Comparison of ENCODE assay signal across 21 cellular contexts in genomic region chr5:125750538-125751186, GRCh38.
DNase-seq lines count a peak whose midpoint lies in the region; ATAC-seq, FAIRE-seq and TF ChIP-seq lines count a peak whose summit lies in the region.
"Had no signal": no experiment of that assay in that cellular context is flagged by ENCODE, and none has a peak within 500 bp of the region (broad histone marks: within the 10 kb centered on the region; RNA-seq: fewer than 3 reads in every experiment).

No MANE protein-coding gene starts in this region.

- POLR2A ChIA-PET in HCT116 (lab: Charles Lee): no interaction called here
- POLR2A ChIA-PET in PC-3 (lab: Charles Lee; ENCODE audit: unreplicated experiment): no interaction called here

- H4K20me1 ChIP-seq in HCT116 (ENCODE audit: insufficient read depth): no peaks in the 10 kb centered on the region
- H4K20me1 ChIP-seq in PC-3 (ENCODE audit: low read length): no peaks in the 10 kb centered on the region

- TF ChIP-seq POLR2A in HCT116 (IDR thresholded peaks at IDR 0.05; ENCODE audit: borderline replicate concordance, extremely low read depth, insufficient read depth, insufficient read length): no peak

- H2AFZ ChIP-seq in HCT116 (ENCODE audit: low read depth, low read length, poor library complexity, severe bottlenecking): no peak overlapping the region
- no peak overlapping the region for H2AFZ ChIP-seq in PC-3 (ENCODE audit: low read length)
- H2AFZ ChIP-seq: GM23338 had no signal

- H3K27ac ChIP-seq in HCT116 (ENCODE audit: low read depth, low read length): peak overlapping the region; percentile 0; the same call in 1 of the 2 replicates
- no peak overlapping the region for H3K27ac ChIP-seq in PC-3 (ENCODE audit: low read length)

- H3K9me3 ChIP-seq in HCT116 (ENCODE audit: control insufficient read depth in 1 of 2, insufficient read depth in 1 of 2, low read depth in 1 of 2, low read length in 2 of 2) (no peaks in the 10 kb centered on the region), PC-3 (ENCODE audit: low read length) (no peaks in the 10 kb centered on the region)
- H3K9me3 ChIP-seq: SK-N-SH had no signal

- no peak overlapping the region for H3K4me3 ChIP-seq in HCT116 (replicated peaks in 1 of 2; ENCODE audit: low read depth in 1 of 2, low read length in 2 of 2)
- H3K4me3 ChIP-seq in PC-3 (ENCODE audit: low read length): no peak overlapping the region
- no peak overlapping the region for H3K4me3 ChIP-seq in bronchial epithelial cell (ENCODE audit: low read depth, low read length)
- H3K4me3 ChIP-seq: GM23338 had no signal

- TF ChIP-seq RAD21 in HCT116 (IDR thresholded peaks at IDR 0.05; ENCODE audit: low read depth): no peak

- H3K9me2 ChIP-seq in HCT116 (ENCODE audit: insufficient read depth) (no peaks in the 10 kb centered on the region), PC-3 (replicated peaks; ENCODE audit: low read length) (no peaks in the 10 kb centered on the region)
- H3K9me2 ChIP-seq: SK-N-SH had no signal

- CTCF ChIA-PET in HCT116 (lab: Charles Lee) (no interaction called here), PC-3 (lab: Charles Lee) (no interaction called here)

- BruUV-seq in HCT116 (replicated peaks; lab: Mats Ljungman, UMichigan) (no TSS peak), PC-3 (replicated peaks; lab: Mats Ljungman, UMichigan) (no TSS peak)

- H3K79me2 ChIP-seq in HCT116 (ENCODE audit: insufficient read depth, low read length) (no peaks in the 10 kb centered on the region), PC-3 (ENCODE audit: low read length) (no peaks in the 10 kb centered on the region)

- no peak for TF ChIP-seq CTCF in HCT116 (IDR thresholded peaks at IDR 0.05 in 2 of 3, conservative IDR thresholded peaks at IDR 0.05 in 1 of 3; ENCODE audit: borderline replicate concordance in 1 of 3, insufficient read depth in 1 of 3, low read depth in 2 of 3, low read length in 2 of 3)
- TF ChIP-seq CTCF in PC-3 (conservative IDR thresholded peaks at IDR 0.05; ENCODE audit: low read depth, low read length): no peak
- TF ChIP-seq CTCF in bronchial epithelial cell (IDR thresholded peaks at IDR 0.05; ENCODE audit: insufficient read depth, low read length, severe bottlenecking): no peak

- RAD21 ChIA-PET in HCT116 (lab: Charles Lee; ENCODE audit: low non-redundant PET in 1 of 2, low total read pairs in 2 of 2, uncharacterized antibody in 2 of 2, unreplicated experiment in 2 of 2): no interaction called here

- peak; percentile 78 for ATAC-seq in HCT116
- ATAC-seq in PC-3: peak; percentile 37; the same call in 1 of the 2 replicates
- no peak for ATAC-seq in HG02571 (IDR thresholded peaks at IDR 0.05; ENCODE audit: unreplicated experiment)
- ATAC-seq in GM21447 (IDR thresholded peaks at IDR 0.05; ENCODE audit: unreplicated experiment): no peak
- ATAC-seq: GM23338 had no signal

- no peaks in the 10 kb centered on the region for H3F3A ChIP-seq in PC-3 (ENCODE audit: low read length, unreplicated experiment)

- no peak overlapping the region for H3K9ac ChIP-seq in HCT116 (ENCODE audit: low read length)
- H3K9ac ChIP-seq in PC-3 (ENCODE audit: low read length): no peak overlapping the region
- H3K9ac ChIP-seq: SK-N-SH had no signal

- intact Hi-C loops in HCT116 (cut with micrococcal nuclease) (no loop called here), PC-3 (cut with micrococcal nuclease) (no loop called here)

- H3K36me3 ChIP-seq in HCT116 (ENCODE audit: control insufficient read depth in 1 of 2, insufficient read depth in 2 of 2, low read length in 2 of 2): no peaks in the 10 kb centered on the region
- no peaks in the 10 kb centered on the region for H3K36me3 ChIP-seq in PC-3 (ENCODE audit: low read depth, low read length)
- H3K36me3 ChIP-seq in bronchial epithelial cell (ENCODE audit: control insufficient read depth, insufficient read depth, low read length): no peaks in the 10 kb centered on the region

- no peaks in the 10 kb centered on the region for H3K27me3 ChIP-seq in HCT116 (ENCODE audit: insufficient read depth, low read length)
- H3K27me3 ChIP-seq in PC-3 (ENCODE audit: low read length): no peaks in the 10 kb centered on the region
- H3K27me3 ChIP-seq in bronchial epithelial cell (ENCODE audit: control insufficient read depth, insufficient read depth, low read length): no peaks in the 10 kb centered on the region

- DNase-seq in HCT116 (ENCODE audit: low read depth, low spot score) (peak; percentile 16), PC-3 (peak; percentile 34), bronchial epithelial cell (ENCODE audit: low read depth) (peak; percentile 65), renal cortical epithelial cell (ENCODE audit: low read depth) (peak; percentile 15), LoVo (ENCODE audit: low spot score) (no peak)
- DNase-seq: Calu3, DMS153, DND-41, H9, KBM-7, NCI-H1092, NCI-H1417 treated with DMSO at 0.1 percent for 48 hours, NCI-H1694 treated with DMSO at 0.1 percent for 48 hours, NCI-H2081, NCI-H2227 treated with DMSO at 0.1 percent for 48 hours, NCI-H526 treated with DMSO at 0.1 percent for 48 hours, SK-N-SH, SW 1271 had no signal

- H3K4me1 ChIP-seq in HCT116 (ENCODE audit: control insufficient read depth in 1 of 2, insufficient read depth in 2 of 2, low read length in 2 of 2) (peaks cover 9 to 13% of the 10 kb centered on the region in 2 experiments), PC-3 (ENCODE audit: insufficient read depth, low read length) (peaks cover 14% of the 10 kb centered on the region)

- H3K4me2 ChIP-seq in HCT116 (ENCODE audit: low read length): peak overlapping the region; percentile 46
- H3K4me2 ChIP-seq in PC-3 (ENCODE audit: low read length): 0 out of 2 replicates have a peak overlapping the region, but pooled peaks have one; percentile 26
- H3K4me2 ChIP-seq: GM23338, SK-N-SH had no signal

- no peak for FAIRE-seq in bronchial epithelial cell (lab: Jason Lieb, UNC)

TF ChIP-seq in HCT116, 20 proteins besides CTCF, POLR2A, EP300 and RAD21 (continues in another document):
- TF ChIP-seq EZH2 (IDR thresholded peaks at IDR 0.05) (no peak), YY1 (IDR thresholded peaks at IDR 0.05; ENCODE audit: extremely low read depth, insufficient replicate concordance, low read depth, low read length) (no peak), CBX3 (IDR thresholded peaks at IDR 0.05; ENCODE audit: low read depth) (0 out of 2 replicates have a peak, but pooled peaks have one; percentile 16), ATF3 (IDR thresholded peaks at IDR 0.05) (no peak), FOSL1 (IDR thresholded peaks at IDR 0.05; ENCODE audit: low read depth) (peak; percentile 62), ZBTB33 (IDR thresholded peaks at IDR 0.05; ENCODE audit: extremely low read depth, insufficient replicate concordance, low read length) (no peak), SP1 (IDR thresholded peaks at IDR 0.05; ENCODE audit: low read depth) (no peak), EZH2phosphoT487 (IDR thresholded peaks at IDR 0.05; ENCODE audit: borderline replicate concordance) (no peak), ZFX (IDR thresholded peaks at IDR 0.05) (no peak), POLR2AphosphoS5 (IDR thresholded peaks at IDR 0.05; ENCODE audit: low read depth, low read length) (no peak), MAX (IDR thresholded peaks at IDR 0.05) (no peak), SRF (IDR thresholded peaks at IDR 0.05; ENCODE audit: low read depth) (no peak), CEBPB (IDR thresholded peaks at IDR 0.05; ENCODE audit: low read depth) (peak; percentile 25; the same call in 1 of the 2 replicates), TCF7L2 (IDR thresholded peaks at IDR 0.05; ENCODE audit: borderline replicate concordance, extremely low read depth, insufficient read depth, insufficient read length) (no peak), ELF1 (IDR thresholded peaks at IDR 0.05; ENCODE audit: borderline replicate concordance, low read depth) (no peak)

Comparison
In these comparisons a context has a peak if more than half of its experiments do, and no peak if none do; other contexts are left out.
1. ATAC-seq: peak in HCT116 (single experiment) and PC-3 (single experiment); none in HG02571 (single experiment) and GM21447 (single experiment).